Comparison of ENCODE assay signal across 9 cellular contexts in genomic region chr9:106921341-106921899, GRCh38. TPM values are rescaled to one million over a fixed set of nuclear protein-coding genes. Genes with fewer than 3 reads are reported as not detected.
DNase-seq lines count a peak whose midpoint lies in the region; ATAC-seq, FAIRE-seq and TF ChIP-seq lines count a peak whose summit lies in the region.
"Had no signal": no experiment of that assay in that cellular context is flagged by ENCODE, and none has a peak within 500 bp of the region (broad histone marks: within the 10 kb centered on the region; RNA-seq: fewer than 3 reads in every experiment).

No MANE protein-coding gene starts in this region.

- no peak overlapping the region for H2BK5ac ChIP-seq in H1 (ENCODE audit: low read depth, low read length)

- H3K36me3 ChIP-seq in H1 (ENCODE audit: control insufficient read depth in 2 of 4, insufficient read depth in 4 of 4, low read length in 3 of 4) = peaks cover 18 to 58% (median 41%) of the 10 kb centered on the region in 4 experiments
- peaks cover 0 to 21% of the 10 kb centered on the region in 2 donors for H3K36me3 ChIP-seq in vagina

- TF ChIP-seq EP300 in H1 (IDR thresholded peaks at IDR 0.05; ENCODE audit: borderline replicate concordance in 1 of 2, low read depth in 2 of 2, low read length in 2 of 2) = no peak

- H2AK5ac ChIP-seq in H1 (ENCODE audit: low read depth, low read length) = no peak overlapping the region

- H3K36me3 Mint-ChIP-seq in mesothelial cell of epicardium = peaks cover 40% of the 10 kb centered on the region

- peaks cover 14% of the 10 kb centered on the region for H3K9me3 Mint-ChIP-seq in mesothelial cell of epicardium

- no peak overlapping the region for H3K14ac ChIP-seq in H1 (ENCODE audit: insufficient read length)

- H3K23me2 ChIP-seq in H1 (ENCODE audit: low read depth, low read length) = no peaks in the 10 kb centered on the region

- H3K9me3 ChIP-seq in H1 (ENCODE audit: insufficient read depth in 2 of 2, low read depth in 1 of 2, low read length in 1 of 2) = no peaks in the 10 kb centered on the region
- no peaks in the 10 kb centered on the region for H3K9me3 ChIP-seq in vagina

- peak overlapping the region; percentile 53 for H3K4me3 Mint-ChIP-seq in mesothelial cell of epicardium

- peak overlapping the region; percentile 44; the same call in 1 of the 2 replicates for H3K27ac ChIP-seq in H1 (ENCODE audit: low read depth, low read length)
- peak overlapping the region; percentile 49 for H3K27ac ChIP-seq in vagina

- peaks cover 11 to 94% of the 10 kb centered on the region in 2 experiments for H3K79me2 ChIP-seq in H1 (ENCODE audit: control insufficient read depth in 1 of 2, insufficient read depth in 2 of 2, low read length in 2 of 2)

- H3K27ac Mint-ChIP-seq in mesothelial cell of epicardium = peak overlapping the region; percentile 99

- H3K9ac ChIP-seq in H1 (replicated peaks in 1 of 4; ENCODE audit: extremely low read depth in 1 of 4, low read depth in 3 of 4, low read length in 3 of 4) = no peak overlapping the region

- no peak overlapping the region for H4K5ac ChIP-seq in H1 (ENCODE audit: insufficient read length, low read depth, low read length)

- no peak overlapping the region for H2BK120ac ChIP-seq in H1 (replicated peaks; ENCODE audit: low read depth, low read length)

- TF ChIP-seq CTCF in H1 (IDR thresholded peaks at IDR 0.05; ENCODE audit: control extremely low read depth in 1 of 3, insufficient read depth in 1 of 3, low read depth in 1 of 3, low read length in 3 of 3) (no peak), mesothelial cell of epicardium (IDR thresholded peaks at IDR 0.05; ENCODE audit: unreplicated experiment) (no peak), vagina (IDR thresholded peaks at IDR 0.05) (no peak)

- H3K27me3 Mint-ChIP-seq in mesothelial cell of epicardium (ENCODE audit: low read depth) = no peaks in the 10 kb centered on the region

- H3K27me3 ChIP-seq in H1 (replicated peaks in 1 of 4; ENCODE audit: control insufficient read depth in 3 of 4, extremely low read depth in 1 of 4, insufficient read depth in 3 of 4, low read length in 3 of 4) (no peaks in the 10 kb centered on the region), vagina (no peaks in the 10 kb centered on the region)

- H3K23ac ChIP-seq in H1 (ENCODE audit: insufficient read length) = no peak overlapping the region

- H3K56ac ChIP-seq in H1 (replicated peaks; ENCODE audit: insufficient read length, low read depth, low read length) = no peak overlapping the region

- no peak for TF ChIP-seq POLR2A in H1 (IDR thresholded peaks at IDR 0.05; ENCODE audit: control extremely low read depth in 1 of 2, low read depth in 2 of 2, low read length in 2 of 2)
- TF ChIP-seq POLR2A in vagina (IDR thresholded peaks at IDR 0.05) = no peak

- H2BK15ac ChIP-seq in H1 (ENCODE audit: low read length) = no peak overlapping the region

- no peak overlapping the region for H3K18ac ChIP-seq in H1 (ENCODE audit: extremely low read depth, low read length)

- TF ChIP-seq RAD21 in H1 (IDR thresholded peaks at IDR 0.05 in 1 of 2, conservative IDR thresholded peaks at IDR 0.05 in 1 of 2; ENCODE audit: low read depth in 2 of 2, low read length in 2 of 2) = no peak

- H3K4me3 ChIP-seq in H1 (ENCODE audit: extremely low read depth in 1 of 4, insufficient read depth in 2 of 4, low read depth in 3 of 4, low read length in 4 of 4) (no peak overlapping the region), vagina (no peak overlapping the region)

- CTCF ChIA-PET in H1 (lab: Charles Lee; ENCODE audit: partially characterized antibody) = interaction anchor here (0.9 to 2.1 kb wide), 7 partner anchors 8 to 47 kb away, joined by 3 to 8 read pairs (median 3); no protein-coding TSS in a partner anchor

- H3K4ac ChIP-seq in H1 (replicated peaks; ENCODE audit: insufficient read length, low read depth, low read length) = no peak overlapping the region

- 85% methylated on average over 3 of the region's 3 CpGs; no CpG with 5 or more reads in 1 of the 2 experiments for WGBS in H1 (ENCODE audit: extremely low coverage in 1 of 2, insufficient coverage in 1 of 2, insufficient read length in 1 of 2, insufficient replicate concordance in 2 of 2, low coverage in 1 of 2, low lambda C conversion rate in 2 of 2, missing lambda C conversion rate in 1 of 2), 2 experiments

- FAIRE-seq in H1 (lab: Jason Lieb, UNC) = no peak
- FAIRE-seq: G401.6 had no signal

- H2AFZ ChIP-seq in H1 (ENCODE audit: low read length) = no peak overlapping the region

- peaks cover 56% of the 10 kb centered on the region for H3K4me1 Mint-ChIP-seq in mesothelial cell of epicardium

- no peak overlapping the region for H2BK20ac ChIP-seq in H1 (ENCODE audit: low read length)

- H4K8ac ChIP-seq in H1 (ENCODE audit: extremely low read depth, insufficient read depth, low read length) = no peak overlapping the region

- no peak overlapping the region for H4K91ac ChIP-seq in H1 (replicated peaks; ENCODE audit: insufficient read length, low read length)

- peak; percentile 7 for DNase-seq in activated gamma-delta T cell treated with Interleukin-2 at 50 U/mL for 16 hours
- DNase-seq in activated gamma-delta T cell (lab: John Stamatoyannopoulos, UW) = no peak
- DNase-seq in NCI-H82 treated with DMSO at 0.1 percent for 48 hours (lab: John Stamatoyannopoulos, UW; ENCODE audit: unreplicated experiment) = peak; percentile 23
- DNase-seq in H1 (ENCODE audit: low read depth in 1 of 2, low spot score in 2 of 2) = no peak
- DNase-seq in mesothelial cell of epicardium (ENCODE audit: low spot score in 2 of 2, unreplicated experiment in 2 of 2) = peak in 1 of 2 experiments; percentile 48
- DNase-seq in vagina (ENCODE audit: extremely low spot score in 2 of 2) = no peak

- H2BK12ac ChIP-seq in H1 (ENCODE audit: low read depth, low read length) = no peak overlapping the region

- H3K79me1 ChIP-seq in H1 (ENCODE audit: low read depth, low read length) = peaks cover 10% of the 10 kb centered on the region

- POLR2A ChIA-PET in H1 (lab: Charles Lee; ENCODE audit: partially characterized antibody) = interaction anchor here (1.1 to 1.5 kb wide), 2 partner anchors 13 to 42 kb away, joined by 3 read pairs; no protein-coding TSS in a partner anchor

- peaks cover 0 to 11% (median 8%) of the 10 kb centered on the region in 4 experiments; a peak in 3 of 7 replicates for H3K4me1 ChIP-seq in H1 (replicated peaks in 1 of 4; ENCODE audit: control insufficient read depth in 3 of 4, insufficient read depth in 4 of 4, low read length in 3 of 4)
- H3K4me1 ChIP-seq in vagina = peaks cover 31% of the 10 kb centered on the region

- ATAC-seq in GM21528 (IDR thresholded peaks at IDR 0.05; ENCODE audit: low FRiP score, unreplicated experiment) (no peak), GM19035 (IDR thresholded peaks at IDR 0.05; ENCODE audit: unreplicated experiment) (no peak)

- intact Hi-C loops in vagina (cut with DNase I) = no loop called here

- H3K4me2 ChIP-seq in H1 (ENCODE audit: insufficient read depth in 1 of 2, low read depth in 2 of 2, low read length in 2 of 2) = peak overlapping the region in 1 of 2 experiments; percentile 15; a peak in 1 of 4 replicates

- no peaks in the 10 kb centered on the region for H4K20me1 ChIP-seq in H1 (replicated peaks in 1 of 2; ENCODE audit: control insufficient read depth in 1 of 2, insufficient read depth in 2 of 2, low read length in 2 of 2)

TF ChIP-seq in H1, 55 proteins besides CTCF, POLR2A, EP300 and RAD21:
- TF ChIP-seq GABPA (IDR thresholded peaks at IDR 0.05; ENCODE audit: borderline replicate concordance, insufficient read depth, low read length) (no peak), YY1 (IDR thresholded peaks at IDR 0.05; ENCODE audit: low read depth, low read length) (peak; percentile 95), POLR2AphosphoS5 (IDR thresholded peaks at IDR 0.05; ENCODE audit: low read depth, low read length) (0 out of 2 replicates have a peak, but pooled peaks have one; percentile 9)

RNA-seq across cellular contexts. Expression of gene ZNF462, which starts 58.5 kb away (rescaled TPM):
- 154 and 163 TPM in 2 replicates for total RNA-seq in H1 (2021; fragmentation: NEBNext Ultra II Directional; extraction: Animal tissue kit (Norgen Biotek cat#: 25700))
- 27.6 and 30.0 TPM in 2 replicates for polyA plus RNA-seq in H1 (2011; rRNA removed)
- polyA plus RNA-seq in H1 (2011; cell fraction: cytosol; rRNA removed) = 19.4 TPM
- 68.7 TPM for polyA plus RNA-seq in H1 (2011; cell fraction: nucleus; rRNA removed)
- polyA plus RNA-seq in H1 (2012, experiment 1 of 2) = 38.1 to 50.1 TPM (median 44.2 TPM) in 4 replicates
- 2.1 TPM for polyA plus RNA-seq in H1 (2012, experiment 2 of 2)
- polyA plus RNA-seq in H1 (2013, experiment 1 of 2) = 32.5 TPM
- polyA plus RNA-seq in H1 (2013, experiment 2 of 2) = 27.3 TPM
- 160 and 209 TPM in 2 replicates for polyA minus RNA-seq in H1 (2011; rRNA and poly(A)+ RNA removed)
- polyA minus RNA-seq in H1 (2011; cell fraction: cytosol; rRNA and poly(A)+ RNA removed) = 116 TPM
- 263 TPM for polyA minus RNA-seq in H1 (2011; cell fraction: nucleus; rRNA and poly(A)+ RNA removed)
- total RNA-seq in mesothelial cell of epicardium (139 to 154 TPM (median 140 TPM) in 3 replicates), vagina (28.5 TPM)

Comparison
In these comparisons a context has a peak if more than half of its experiments do, and no peak if none do; other contexts are left out.
1. DNase-seq: peak in activated gamma-delta T cell treated with Interleukin-2 at 50 U/mL for 16 hours (single experiment) and NCI-H82 treated with DMSO at 0.1 percent for 48 hours (single experiment); none in activated gamma-delta T cell (single experiment), H1 (0 of 2) and vagina (0 of 2).